Comparison of ENCODE assay signal across 8 cellular contexts in the genomic region with DNA sequence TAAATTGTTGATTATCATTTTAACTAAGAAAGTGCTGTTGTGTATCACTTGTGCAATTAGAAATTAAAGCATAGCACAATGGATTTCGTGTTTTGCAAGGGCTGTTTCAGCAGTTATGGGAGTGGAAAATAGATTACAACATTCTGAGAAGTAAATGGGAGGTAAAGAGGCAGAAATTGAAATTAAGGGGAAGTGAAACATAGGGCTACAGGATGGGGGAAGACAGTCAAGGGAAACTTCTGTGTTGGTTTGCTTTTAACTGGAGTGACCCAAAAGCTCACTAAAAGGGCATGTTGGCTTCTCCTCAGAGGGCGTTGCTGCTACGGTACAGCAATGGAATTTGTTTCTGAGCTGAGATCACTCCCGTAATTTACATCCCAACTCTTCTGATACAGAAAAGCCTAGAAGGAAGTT.
DNase-seq lines count a peak whose midpoint lies in the region; ATAC-seq and TF ChIP-seq lines count a peak whose summit lies in the region.

No MANE protein-coding gene starts in this region.

- no peaks in the 10 kb centered on the region for H4K20me1 ChIP-seq in OCI-LY7 (ENCODE audit: insufficient read depth, low read length)

- H3K9me3 ChIP-seq in OCI-LY7 (ENCODE audit: low read length) = peaks cover 11% of the 10 kb centered on the region; the same call in 1 of the 2 replicates

- H3K27ac ChIP-seq in OCI-LY7 (ENCODE audit: low read depth, low read length, poor library complexity, severe bottlenecking) = peak overlapping the region; percentile 95
- peak overlapping the region in 2 of 59 donors; percentile 9 to 13 for H3K27ac ChIP-seq in dorsolateral prefrontal cortex

- H3K9me2 ChIP-seq in OCI-LY7 (ENCODE audit: insufficient read depth, low read length) = no peaks in the 10 kb centered on the region

- peak overlapping the region; percentile 53 for H3K4me3 ChIP-seq in OCI-LY7 (ENCODE audit: low read depth, low read length, poor library complexity, severe bottlenecking)
- no peak overlapping the region for H3K4me3 ChIP-seq in dorsolateral prefrontal cortex

- H3K36me3 ChIP-seq in OCI-LY7 (ENCODE audit: insufficient read depth, low read length) = peaks cover 8% of the 10 kb centered on the region

- intact Hi-C loops in OCI-LY7 (cut with micrococcal nuclease; ENCODE audit: unreplicated experiment) (no loop called here), dorsolateral prefrontal cortex (cut with DNase I) (no loop called here)

- peaks cover 94% of the 10 kb centered on the region for H3K4me1 ChIP-seq in OCI-LY7 (ENCODE audit: insufficient read depth, low read length, poor library complexity, severe bottlenecking)

- H3K4me2 ChIP-seq in OCI-LY7 (ENCODE audit: low read length) = peak overlapping the region; percentile 86

- POLR2A ChIA-PET in OCI-LY7 (lab: Charles Lee) = interaction anchor here (0.6 to 7.5 kb wide), 4 partner anchors 15 to 1454 kb away, joined by 3 to 102 read pairs (median 4); no protein-coding TSS in a partner anchor

- DNase-seq in GF-D8 (lab: John Stamatoyannopoulos, UW) (peak; percentile 90), OCI-LY7 (ENCODE audit: low spot score) (peak; percentile 89), left lobe of liver (ENCODE audit: low spot score) (no peak), dorsolateral prefrontal cortex (no peak)
- no peak for DNase-seq in activated T-cell treated with anti-CD3 and anti-CD28 coated beads, Interleukin-2, amount 50 U/mL, for 48 hours
- DNase-seq in activated CD4-positive, CD25-positive, alpha-beta regulatory T cell (lab: John Stamatoyannopoulos, UW) = no peak

- BruUV-seq in OCI-LY7 (replicated peaks; lab: Mats Ljungman, UMichigan) = no TSS peak

- no peak for TF ChIP-seq CTCF in OCI-LY7 (conservative IDR thresholded peaks at IDR 0.05; ENCODE audit: low read length)
- TF ChIP-seq CTCF in dorsolateral prefrontal cortex (IDR thresholded peaks at IDR 0.05 in 54 of 56, conservative IDR thresholded peaks at IDR 0.05 in 2 of 56; ENCODE audit: low read depth in 1 of 56, partially characterized antibody in 56 of 56) = no peak

- H3K79me2 ChIP-seq in OCI-LY7 (ENCODE audit: insufficient read depth, low read depth, low read length) = no peaks in the 10 kb centered on the region

- no peaks in the 10 kb centered on the region for H3K27me3 ChIP-seq in dorsolateral prefrontal cortex

- CTCF ChIA-PET in OCI-LY7 (lab: Charles Lee; ENCODE audit: unreplicated experiment) = interaction anchor here (0.6 kb wide), 1 partner anchor 11 kb away, joined by 3 read pairs; no protein-coding TSS in a partner anchor

- H2AFZ ChIP-seq in OCI-LY7 (ENCODE audit: low read length) = peak overlapping the region; percentile 53; the same call in 1 of the 2 replicates

- ATAC-seq in HG02623 (IDR thresholded peaks at IDR 0.05; ENCODE audit: unreplicated experiment) (peak; percentile 57), left lobe of liver (peak; percentile 41), HG03457 (IDR thresholded peaks at IDR 0.05; ENCODE audit: unreplicated experiment) (no peak)

Comparison
In these comparisons a context has a peak if more than half of its experiments do, and no peak if none do; other contexts are left out.
1. DNase-seq: peak in GF-D8 (single experiment) and OCI-LY7 (single experiment); none in left lobe of liver (single experiment), activated T-cell treated with anti-CD3 and anti-CD28 coated beads, Interleukin-2, amount 50 U/mL, for 48 hours (0 of 2), dorsolateral prefrontal cortex (0 of 10) and activated CD4-positive, CD25-positive, alpha-beta regulatory T cell (0 of 4).